1 cellular context compared by ENCODE assay signal in genomic region chr7:143383642-143383957, GRCh38.
TF ChIP-seq lines count a peak whose summit lies in the region.

No MANE protein-coding gene starts in this region.

TF ChIP-seq in IMR-90, 13 proteins besides CTCF, POLR2A, EP300 and RAD21 (continued from another document):
- no peak for TF ChIP-seq FOS (IDR thresholded peaks at IDR 0.05; ENCODE audit: low read depth, low read length)
